In genomic region chr10:101894742-101895141, GRCh38 we compare ENCODE assay signal across 16 cellular contexts. TPM values are rescaled to one million over a fixed set of nuclear protein-coding genes. Genes with fewer than 3 reads are reported as not detected.
DNase-seq lines count a peak whose midpoint lies in the region; ATAC-seq and TF ChIP-seq lines count a peak whose summit lies in the region.
"Had no signal": no experiment of that assay in that cellular context is flagged by ENCODE, and none has a peak within 500 bp of the region (broad histone marks: within the 10 kb centered on the region; RNA-seq: fewer than 3 reads in every experiment).

No MANE protein-coding gene starts in this region.

- no peaks in the 10 kb centered on the region for H3K79me2 ChIP-seq in mesendoderm (ENCODE audit: control insufficient read depth, insufficient read depth, low read length)

- no peaks in the 10 kb centered on the region for H3K27me3 ChIP-seq in endodermal cell (ENCODE audit: control insufficient read depth, insufficient read depth, low read length, poor library complexity, severe bottlenecking)
- no peaks in the 10 kb centered on the region for H3K27me3 ChIP-seq in mesendoderm (ENCODE audit: insufficient read depth, low read length, poor library complexity)

- no peak for TF ChIP-seq RAD21 in Ishikawa (IDR thresholded peaks at IDR 0.05; ENCODE audit: low read depth)

- no peak overlapping the region for H3K4me3 Mint-ChIP-seq in endodermal cell
- H3K4me3 Mint-ChIP-seq: H9, IgD-negative memory B cell had no signal

- H3K9me3 Mint-ChIP-seq in endodermal cell: no peaks in the 10 kb centered on the region
- H3K9me3 Mint-ChIP-seq: H9, IgD-negative memory B cell had no signal

- no peak overlapping the region for H3K23ac ChIP-seq in mesendoderm (ENCODE audit: low read length)

- no peak overlapping the region for H4K5ac ChIP-seq in mesendoderm (ENCODE audit: low read length)

- no peak overlapping the region for H3K4me2 ChIP-seq in mesendoderm (ENCODE audit: low read length)

- H3K4me3 ChIP-seq in endodermal cell (ENCODE audit: low read length): no peak overlapping the region
- H3K4me3 ChIP-seq in mesendoderm (ENCODE audit: low read length): no peak overlapping the region

- H3K4me1 Mint-ChIP-seq in endodermal cell: peaks cover 59% of the 10 kb centered on the region

- no peak for TF ChIP-seq CTCF in endodermal cell (conservative IDR thresholded peaks at IDR 0.05)

- 84 to 85% methylated on average over 3 of the region's 3 CpGs for WGBS in endodermal cell (ENCODE audit: insufficient coverage in 1 of 2, insufficient read length in 1 of 2), 2 experiments
- no CpG with 5 or more reads among the region's 3 CpGs for WGBS in mesendoderm (ENCODE audit: extremely low coverage, insufficient coverage, low lambda C conversion rate)

- no peaks in the 10 kb centered on the region for H3K36me3 Mint-ChIP-seq in endodermal cell (ENCODE audit: low read depth)

- H3K9ac ChIP-seq in endodermal cell (ENCODE audit: extremely low read depth, low read length, poor library complexity, severe bottlenecking) (peak overlapping the region; percentile 65), mesendoderm (ENCODE audit: low read length) (no peak overlapping the region)

- peak overlapping the region; percentile 47 for H2BK120ac ChIP-seq in mesendoderm (ENCODE audit: low read depth, low read length)

- no peak for TF ChIP-seq EP300 in Ishikawa (IDR thresholded peaks at IDR 0.05; ENCODE audit: borderline replicate concordance)

- no peak for DNase-seq in endodermal cell
- no peak for DNase-seq in left ventricle myocardium superior
- DNase-seq in mesendoderm: no peak
- DNase-seq in NCI-H1417 treated with DMSO at 0.1 percent for 48 hours (lab: John Stamatoyannopoulos, UW): no peak
- no peak for DNase-seq in SK-N-DZ (ENCODE audit: low spot score)
- no peak for DNase-seq in iPS-NIHi11 (ENCODE audit: low spot score)
- no peak for DNase-seq in CD1c-positive myeloid dendritic cell (ENCODE audit: extremely low spot score)
- DNase-seq: C1 segment of cervical spinal cord; EL; H9; NCI-H187 treated with DMSO at 0.1 percent for 48 hours; NCI-H2171; NCI-H446; NK-92 treated with Interleukin-12 subunit alpha and Interleukin-12 subunit beta, amount 100 ng/mL, for 24 hours had no signal

- no peak overlapping the region for H2AK5ac ChIP-seq in mesendoderm (ENCODE audit: low read length)

- no peaks in the 10 kb centered on the region for H3K36me3 ChIP-seq in endodermal cell (ENCODE audit: control insufficient read depth, insufficient read depth, low read length)
- no peaks in the 10 kb centered on the region for H3K36me3 ChIP-seq in mesendoderm (ENCODE audit: control insufficient read depth, insufficient read depth, low read length)

- no peaks in the 10 kb centered on the region for H3K27me3 Mint-ChIP-seq in endodermal cell (ENCODE audit: insufficient read depth)
- H3K27me3 Mint-ChIP-seq: IgD-negative memory B cell had no signal

- H4K8ac ChIP-seq in mesendoderm (ENCODE audit: low read depth, low read length): no peak overlapping the region

- H2BK15ac ChIP-seq in mesendoderm (replicated peaks; ENCODE audit: low read depth): no peak overlapping the region

- H3K4ac ChIP-seq in mesendoderm (ENCODE audit: low read depth, low read length): no peak overlapping the region

- intact Hi-C loops in left ventricle myocardium superior (cut with micrococcal nuclease): no loop called here

- H3K18ac ChIP-seq in mesendoderm (ENCODE audit: low read length): peak overlapping the region; percentile 51

- no peak overlapping the region for H3K56ac ChIP-seq in mesendoderm (ENCODE audit: low read length)

- H3K9me3 ChIP-seq in endodermal cell (ENCODE audit: control insufficient read depth, low read length): no peaks in the 10 kb centered on the region

- H2BK5ac ChIP-seq in mesendoderm (ENCODE audit: low read length): no peak overlapping the region

- ATAC-seq in left ventricle myocardium superior: peak; percentile 74

- H3K27ac ChIP-seq in endodermal cell (ENCODE audit: low read depth, low read length): no peak overlapping the region
- H3K27ac ChIP-seq in mesendoderm (ENCODE audit: low read depth, low read length): peak overlapping the region; percentile 86

- H3K79me1 ChIP-seq in mesendoderm (ENCODE audit: low read length): no peaks in the 10 kb centered on the region

- H3K4me1 ChIP-seq in endodermal cell (ENCODE audit: control insufficient read depth, insufficient read depth, low read length) (peaks cover 14% of the 10 kb centered on the region), mesendoderm (ENCODE audit: control insufficient read depth, low read depth, low read length) (peaks cover 7% of the 10 kb centered on the region)

- H3K27ac Mint-ChIP-seq in endodermal cell: peak overlapping the region; percentile 93
- H3K27ac Mint-ChIP-seq: H9 had no signal

TF ChIP-seq in Ishikawa, 13 proteins besides CTCF, POLR2A, EP300 and RAD21:
- TF ChIP-seq USF1 (IDR thresholded peaks at IDR 0.05): 0 out of 2 replicates have a peak, but pooled peaks have one; percentile 1
- no peak for TF ChIP-seq CREB1 (IDR thresholded peaks at IDR 0.05; ENCODE audit: low read depth)

RNA-seq across cellular contexts. Expression of gene KCNIP2, which starts 51.1 kb away (rescaled TPM):
- total RNA-seq in endodermal cell (1 to 10 TPM; 2.8 to 3.0 TPM), left ventricle myocardium superior (568 TPM)
- 4.5 TPM for polyA plus RNA-seq in endodermal cell (2013, experiment 1 of 2)
- 3.9 TPM for polyA plus RNA-seq in endodermal cell (2013, experiment 2 of 2)
- 0.46 TPM for polyA plus RNA-seq in mesendoderm (2013, experiment 1 of 2)
- polyA plus RNA-seq in mesendoderm (2013, experiment 2 of 2): 0.80 TPM
- 1.4 and 2.2 TPM in 2 replicates for polyA plus RNA-seq in SK-N-DZ (2014; cell fraction: cytosol; rRNA removed)
- 12.4 TPM in 2 replicates for polyA plus RNA-seq in SK-N-DZ (2014; cell fraction: nucleus; rRNA removed)

Comparison
In these comparisons a context has a peak if more than half of its experiments do, and no peak if none do; other contexts are left out.
1. RNA of gene KCNIP2, which starts 51.1 kb away (total RNA-seq): 568 TPM in left ventricle myocardium superior (single experiment); 2.8 to 3.0 TPM in endodermal cell; every median in the first group is over 100 times any median in the second.